ENCODE assay signal across 8 cellular contexts in genomic region chr16:89122322-89122831, GRCh38. TPM values are rescaled to one million over a fixed set of nuclear protein-coding genes. Genes with fewer than 3 reads are reported as not detected.
DNase-seq lines count a peak whose midpoint lies in the region; ATAC-seq and TF ChIP-seq lines count a peak whose summit lies in the region.

No MANE protein-coding gene starts in this region.

- ATAC-seq in activated CD4-positive, CD25-positive, alpha-beta regulatory T cell treated with anti-CD3 and anti-CD28 coated beads, Interleukin-2, amount 50 U/mL, for 24 hours: peak; percentile 82 to 86
- no peak for ATAC-seq in SK-N-SH treated with all-trans-retinoic acid at 6 μM for 48 hours
- no peak for ATAC-seq in HG03378 (IDR thresholded peaks at IDR 0.05; ENCODE audit: unreplicated experiment)

- H4K20me1 ChIP-seq in Karpas-422 (ENCODE audit: insufficient read depth, low read depth, low read length): no peaks in the 10 kb centered on the region

- H3K27ac ChIP-seq in Karpas-422 (ENCODE audit: low read length): no peak overlapping the region

- H3K4me1 ChIP-seq in Karpas-422 (ENCODE audit: low read length): peaks cover 4% of the 10 kb centered on the region; the same call in 1 of the 2 replicates

- H2AFZ ChIP-seq in Karpas-422 (ENCODE audit: low read length): no peak overlapping the region

- H3K27me3 ChIP-seq in Karpas-422 (ENCODE audit: low read length): no peaks in the 10 kb centered on the region

- H3K9me2 ChIP-seq in Karpas-422 (replicated peaks; ENCODE audit: insufficient read depth, low read length): no peaks in the 10 kb centered on the region

- peak; percentile 45 for DNase-seq in CD1c-positive myeloid dendritic cell (ENCODE audit: extremely low spot score)
- peak; percentile 42 for DNase-seq in Karpas-422
- DNase-seq in iPS-NIHi11 (ENCODE audit: low spot score): peak; percentile 71
- no peak for DNase-seq in kidney glomerular epithelial cell (lab: John Stamatoyannopoulos, UW)
- no peak for DNase-seq in SK-N-DZ (ENCODE audit: low spot score)

- H3K79me2 ChIP-seq in Karpas-422 (ENCODE audit: low read length): no peaks in the 10 kb centered on the region

- H3K4me3 ChIP-seq in Karpas-422 (ENCODE audit: low read length): no peak overlapping the region

- H3K36me3 ChIP-seq in Karpas-422 (ENCODE audit: insufficient read depth, low read length): peaks cover 13% of the 10 kb centered on the region; the same call in 1 of the 2 replicates

- H3K4me2 ChIP-seq in Karpas-422 (ENCODE audit: low read depth, low read length, poor library complexity, severe bottlenecking): no peak overlapping the region

- no peaks in the 10 kb centered on the region for H3K9me3 ChIP-seq in Karpas-422 (ENCODE audit: low read length)

- no peak overlapping the region for H3K9ac ChIP-seq in Karpas-422 (ENCODE audit: low read length)

TF ChIP-seq in SK-N-SH treated with all-trans-retinoic acid at 6 μM for 48 hours, 23 proteins besides CTCF, POLR2A, EP300 and RAD21:
- TF ChIP-seq ZFP30 (CRISPR knock-in tag; IDR thresholded peaks at IDR 0.05) (no peak), CREB5 (CRISPR knock-in tag; IDR thresholded peaks at IDR 0.05; ENCODE audit: low read depth) (no peak), BACH2 (CRISPR knock-in tag; IDR thresholded peaks at IDR 0.05; ENCODE audit: borderline replicate concordance) (no peak), SNAI2 (CRISPR knock-in tag; IDR thresholded peaks at IDR 0.05) (no peak), PATZ1 (CRISPR knock-in tag; IDR thresholded peaks at IDR 0.05; ENCODE audit: borderline replicate concordance) (no peak), ZNF565 (CRISPR knock-in tag; conservative IDR thresholded peaks at IDR 0.05; ENCODE audit: low read depth) (no peak), ZC3H10 (CRISPR knock-in tag; IDR thresholded peaks at IDR 0.05) (no peak), CSRNP3 (CRISPR knock-in tag; IDR thresholded peaks at IDR 0.05) (no peak), OSR1 (CRISPR knock-in tag; IDR thresholded peaks at IDR 0.05) (no peak), RARB (CRISPR knock-in tag; IDR thresholded peaks at IDR 0.05) (no peak), ESRRG (CRISPR knock-in tag; IDR thresholded peaks at IDR 0.05) (no peak), ZNF70 (CRISPR knock-in tag; IDR thresholded peaks at IDR 0.05) (no peak), ARNTL (CRISPR knock-in tag; IDR thresholded peaks at IDR 0.05; ENCODE audit: borderline replicate concordance, low read depth) (no peak), TSHZ2 (CRISPR knock-in tag; IDR thresholded peaks at IDR 0.05) (no peak), TOX (CRISPR knock-in tag; IDR thresholded peaks at IDR 0.05; ENCODE audit: borderline replicate concordance) (no peak), TCF4 (CRISPR knock-in tag; IDR thresholded peaks at IDR 0.05; ENCODE audit: borderline replicate concordance) (no peak), ZNF8 (CRISPR knock-in tag; IDR thresholded peaks at IDR 0.05) (no peak)

RNA-seq across cellular contexts. Expression of gene ACSF3, which starts 28.7 kb away (rescaled TPM):
- 30.4 and 49.4 TPM in 2 replicates for total RNA-seq in Karpas-422 (2014; rRNA removed; shearing (Covaris generic); ENCODE audit: low replicate concordance)
- polyA plus RNA-seq in SK-N-DZ (2014; cell fraction: cytosol; rRNA removed): 31.4 and 37.9 TPM in 2 replicates
- polyA plus RNA-seq in SK-N-DZ (2014; cell fraction: nucleus; rRNA removed): 39.1 and 47.2 TPM in 2 replicates

RNA-seq across cellular contexts. Expression of gene CDH15, which starts 49.2 kb away (rescaled TPM):
- 0.11 TPM in 1 of 2 replicates, not detected in the other for total RNA-seq in Karpas-422 (2014; rRNA removed; shearing (Covaris generic); ENCODE audit: low replicate concordance)
- 0.26 TPM in 1 of 2 replicates, not detected in the other for polyA plus RNA-seq in SK-N-DZ (2014; cell fraction: cytosol; rRNA removed)
- polyA plus RNA-seq in SK-N-DZ (2014; cell fraction: nucleus; rRNA removed): 0.08 and 0.28 TPM in 2 replicates

Comparison
In these comparisons a context has a peak if more than half of its experiments do, and no peak if none do; other contexts are left out.
1. DNase-seq: peak in CD1c-positive myeloid dendritic cell (single experiment), Karpas-422 (single experiment) and iPS-NIHi11 (single experiment); none in kidney glomerular epithelial cell (single experiment) and SK-N-DZ (single experiment).
2. ATAC-seq: peak in activated CD4-positive, CD25-positive, alpha-beta regulatory T cell treated with anti-CD3 and anti-CD28 coated beads, Interleukin-2, amount 50 U/mL, for 24 hours (2 of 2); none in SK-N-SH treated with all-trans-retinoic acid at 6 μM for 48 hours (single experiment) and HG03378 (single experiment).